Comparison of ENCODE assay signal across 13 cellular contexts in the genomic region with DNA sequence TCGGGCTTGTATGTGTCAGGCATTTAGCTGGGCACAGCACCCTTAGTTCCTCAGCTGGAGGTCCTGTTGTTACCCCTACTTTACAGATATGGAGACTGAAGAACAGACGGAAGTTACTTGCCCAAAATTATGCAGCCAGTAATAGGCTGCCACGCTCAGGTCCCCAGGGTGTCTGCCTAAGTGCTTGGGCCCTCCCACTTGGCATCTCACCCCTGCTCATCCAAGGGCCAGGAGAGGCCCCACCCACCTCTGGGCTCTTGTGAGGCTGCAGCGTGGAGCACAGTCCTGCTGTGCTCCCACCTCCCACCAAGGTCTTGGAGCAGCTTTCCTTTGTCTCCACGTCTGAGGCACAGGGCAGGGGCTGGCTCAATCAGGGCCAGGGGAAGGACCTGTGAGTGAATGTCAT.
DNase-seq lines count a peak whose midpoint lies in the region; ATAC-seq and TF ChIP-seq lines count a peak whose summit lies in the region.
"Had no signal": no experiment of that assay in that cellular context is flagged by ENCODE, and none has a peak within 500 bp of the region (broad histone marks: within the 10 kb centered on the region; RNA-seq: fewer than 3 reads in every experiment).

No MANE protein-coding gene starts in this region.

- peaks cover 8% of the 10 kb centered on the region for H3K4me1 Mint-ChIP-seq in osteocyte (ENCODE audit: unreplicated experiment)

- peaks cover 3% of the 10 kb centered on the region for H3K36me3 Mint-ChIP-seq in osteocyte (ENCODE audit: unreplicated experiment)

- no peak overlapping the region for H3K27ac Mint-ChIP-seq in osteocyte (ENCODE audit: unreplicated experiment)

- ATAC-seq in GM21717 (IDR thresholded peaks at IDR 0.05; ENCODE audit: unreplicated experiment) (no peak), GM18861 (IDR thresholded peaks at IDR 0.05; ENCODE audit: unreplicated experiment) (no peak)
- ATAC-seq: A549 had no signal

- DNase-seq in NCI-H748 (lab: John Stamatoyannopoulos, UW; ENCODE audit: unreplicated experiment), result peak; percentile 25
- DNase-seq in NCI-H748 treated with DMSO at 0.1 percent for 48 hours (lab: John Stamatoyannopoulos, UW), result no peak
- peak; percentile 42 for DNase-seq in NCI-H2107 (lab: John Stamatoyannopoulos, UW)
- DNase-seq in fibroblast of gingiva (ENCODE audit: low read depth), result peak; percentile 1
- peak; percentile 72 for DNase-seq in osteocyte (ENCODE audit: extremely low spot score, unreplicated experiment)
- DNase-seq in cerebellum (ENCODE audit: low spot score), result no peak
- DNase-seq: erythroblast; midbrain; MV-4-11; NK-92 treated with Interleukin-12 subunit alpha and Interleukin-12 subunit beta, amount 100 ng/mL, for 24 hours had no signal

- H3K27me3 Mint-ChIP-seq in osteocyte (ENCODE audit: unreplicated experiment), result no peaks in the 10 kb centered on the region

- no peak overlapping the region for H3K4me3 Mint-ChIP-seq in osteocyte (ENCODE audit: unreplicated experiment)

- no peaks in the 10 kb centered on the region for H3K9me3 Mint-ChIP-seq in osteocyte (ENCODE audit: unreplicated experiment)

- no peak for TF ChIP-seq CTCF in osteocyte (IDR thresholded peaks at IDR 0.05)

Comparison
In these comparisons a context has a peak if more than half of its experiments do, and no peak if none do; other contexts are left out.
1. DNase-seq: peak in NCI-H748 (single experiment), NCI-H2107 (single experiment), fibroblast of gingiva (single experiment) and osteocyte (single experiment); none in NCI-H748 treated with DMSO at 0.1 percent for 48 hours (single experiment) and cerebellum (single experiment).